Comparison of ENCODE assay signal across 11 cellular contexts in genomic region chr7:16811555-16811954, GRCh38. TPM values are rescaled to one million over a fixed set of nuclear protein-coding genes. Genes with fewer than 3 reads are reported as not detected.
A peak's percentile ranks its signal among the peaks of the same experiment; 100 is the strongest.
DNase-seq lines count a peak whose midpoint lies in the region; ATAC-seq and TF ChIP-seq lines count a peak whose summit lies in the region.
"Had no signal": no experiment of that assay in that cellular context is flagged by ENCODE, and none has a peak within 500 bp of the region (broad histone marks: within the 10 kb centered on the region; RNA-seq: fewer than 3 reads in every experiment).

No MANE protein-coding gene starts in this region.

- H3K36me3 ChIP-seq in fibroblast of lung (ENCODE audit: control insufficient read depth, insufficient read depth, low read length), result no peaks in the 10 kb centered on the region
- no peaks in the 10 kb centered on the region for H3K36me3 ChIP-seq in skeletal muscle satellite cell (ENCODE audit: insufficient read depth, low read length)

- no peak overlapping the region for H2AFZ ChIP-seq in fibroblast of lung (ENCODE audit: low read length)

- ATAC-seq in left ventricle myocardium superior, result no peak

- H3K4me3 ChIP-seq in fibroblast of lung (replicated peaks in 1 of 4; ENCODE audit: control extremely low read depth in 1 of 4, insufficient read depth in 1 of 4, low read depth in 3 of 4, low read length in 4 of 4) (no peak overlapping the region), skeletal muscle satellite cell (ENCODE audit: low read length) (peak overlapping the region; percentile 34)
- H3K4me3 ChIP-seq: coronary artery had no signal

- no peaks in the 10 kb centered on the region for H4K20me1 ChIP-seq in fibroblast of lung (ENCODE audit: control insufficient read depth, extremely low read depth, insufficient read depth, low read length)

- intact Hi-C loops in left ventricle myocardium superior (cut with micrococcal nuclease), result no loop called here

- H3K4me1 ChIP-seq in fibroblast of lung (ENCODE audit: control insufficient read depth, extremely low read depth, insufficient read depth, low read length) (no peaks in the 10 kb centered on the region), skeletal muscle satellite cell (ENCODE audit: control insufficient read depth, insufficient read depth, low read length) (peaks cover 29% of the 10 kb centered on the region)

- H3K9me3 ChIP-seq in fibroblast of lung (ENCODE audit: control insufficient read depth, insufficient read depth, low read depth, low read length) (no peaks in the 10 kb centered on the region), skeletal muscle satellite cell (replicated peaks; ENCODE audit: low read length) (no peaks in the 10 kb centered on the region)

- DNase-seq in HCEC 1CT (peak; percentile 68), RWPE1 (ENCODE audit: low spot score) (peak; percentile 24), fibroblast of lung (ENCODE audit: low read depth in 2 of 2) (peak; percentile 62 to 82), glomerular visceral epithelial cell (ENCODE audit: extremely low spot score) (no peak), left ventricle myocardium superior (no peak)
- DNase-seq in activated T-cell treated with anti-CD3 and anti-CD28 coated beads, Interleukin-2, amount 50 U/mL, for 48 hours, result no peak
- DNase-seq: activated B cell treated with CpG ODN at 0.5 μM for 24 hours, Right ventricle myocardium superior had no signal

- H3K79me2 ChIP-seq in fibroblast of lung (ENCODE audit: control insufficient read depth, insufficient read depth, low read length), result no peaks in the 10 kb centered on the region

- H3K27ac ChIP-seq in RWPE1, result no peak overlapping the region
- no peak overlapping the region for H3K27ac ChIP-seq in fibroblast of lung (ENCODE audit: insufficient read depth, low read length)
- H3K27ac ChIP-seq: coronary artery had no signal

- H3K4me2 ChIP-seq in fibroblast of lung (ENCODE audit: extremely low read depth, insufficient read depth, low read length) (no peak overlapping the region), skeletal muscle satellite cell (ENCODE audit: low read length) (peak overlapping the region; percentile 64)

- POLR2A ChIA-PET in RWPE1 (lab: Yijun Ruan, JAX; ENCODE audit: low non-redundant PET), result no interaction called here

- no peak overlapping the region for H3K9ac ChIP-seq in fibroblast of lung (ENCODE audit: insufficient read depth, low read length)
- H3K9ac ChIP-seq in skeletal muscle satellite cell (ENCODE audit: low read depth, low read length), result peak overlapping the region; percentile 64

- CTCF ChIA-PET in RWPE1 (lab: Yijun Ruan, JAX), result interaction anchor here (0.6 to 1.1 kb wide), 4 partner anchors 9 to 991 kb away, joined by 3 to 5 read pairs (median 3); no protein-coding TSS in a partner anchor

- no peaks in the 10 kb centered on the region for H3K27me3 ChIP-seq in fibroblast of lung (ENCODE audit: control insufficient read depth, insufficient read depth, low read length)
- no peaks in the 10 kb centered on the region for H3K27me3 ChIP-seq in skeletal muscle satellite cell (ENCODE audit: control insufficient read depth, insufficient read depth, low read length)

- no peak for TF ChIP-seq CTCF in RWPE1 (conservative IDR thresholded peaks at IDR 0.05; ENCODE audit: low read depth)
- TF ChIP-seq CTCF in fibroblast of lung (conservative IDR thresholded peaks at IDR 0.05 in 1 of 2, IDR thresholded peaks at IDR 0.05 in 1 of 2; ENCODE audit: low read depth in 1 of 2, low read length in 2 of 2), result no peak

RNA-seq across cellular contexts. Expression of gene AGR2, which starts 6.8 kb away (rescaled TPM):
- not detected in 2 replicates for total RNA-seq in fibroblast of lung
- not detected in 2 replicates for polyA plus RNA-seq in fibroblast of lung
- not detected in 2 replicates for polyA plus RNA-seq in fibroblast of lung (2012)
- polyA minus RNA-seq in fibroblast of lung (ENCODE audit: low replicate concordance), result not detected in 2 replicates
- total RNA-seq in skeletal muscle satellite cell (2012; rRNA removed), result 0.22 and 0.76 TPM in 2 replicates
- total RNA-seq in left ventricle myocardium superior, result not detected
- total RNA-seq: activated B cell treated with CpG ODN at 0.5 μM for 24 hours, Daoy, Right ventricle myocardium superior had no signal

RNA-seq across cellular contexts. Expression of gene TSPAN13, which starts 58.0 kb away (rescaled TPM):
- total RNA-seq in fibroblast of lung (0.77 and 2.8 TPM in 2 replicates), left ventricle myocardium superior (18.1 TPM)
- 2.5 and 6.7 TPM in 2 replicates for polyA plus RNA-seq in fibroblast of lung
- 1.9 and 5.0 TPM in 2 replicates for polyA plus RNA-seq in fibroblast of lung (2012)
- 2.2 and 3.9 TPM in 2 replicates for polyA minus RNA-seq in fibroblast of lung (ENCODE audit: low replicate concordance)
- 0.87 and 1.3 TPM in 2 replicates for total RNA-seq in skeletal muscle satellite cell (2012; rRNA removed)

Comparison
In these comparisons a context has a peak if more than half of its experiments do, and no peak if none do; other contexts are left out.
1. DNase-seq: peak in HCEC 1CT (single experiment), RWPE1 (single experiment) and fibroblast of lung (2 of 2); none in glomerular visceral epithelial cell (single experiment), left ventricle myocardium superior (single experiment) and activated T-cell treated with anti-CD3 and anti-CD28 coated beads, Interleukin-2, amount 50 U/mL, for 48 hours (0 of 2).